ENCODE assay signal across 10 cellular contexts in genomic region chr7:27179503-27180430, GRCh38. TPM values are rescaled to one million over a fixed set of nuclear protein-coding genes. Genes with fewer than 3 reads are reported as not detected.
A peak's percentile ranks its signal among the peaks of the same experiment; 100 is the strongest.
DNase-seq lines count a peak whose midpoint lies in the region; ATAC-seq and TF ChIP-seq lines count a peak whose summit lies in the region.
"Had no signal": no experiment of that assay in that cellular context is flagged by ENCODE, and none has a peak within 500 bp of the region (broad histone marks: within the 10 kb centered on the region; RNA-seq: fewer than 3 reads in every experiment).

No MANE protein-coding gene starts in this region.

- peak overlapping the region; percentile 19 for H3K27ac ChIP-seq in endodermal cell (ENCODE audit: low read depth, low read length)

- H3K9me3 ChIP-seq in endodermal cell (ENCODE audit: control insufficient read depth, low read length) (peaks cover 11% of the 10 kb centered on the region), mucosa of descending colon (no peaks in the 10 kb centered on the region)

- H3K27me3 Mint-ChIP-seq in activated CD4-positive, alpha-beta memory T cell treated with anti-CD3 and anti-CD28 coated beads, Interleukin-2, amount 10 ng/mL, durations not matched to agents 7 days and 5 days, result peaks cover 69% of the 10 kb centered on the region
- H3K27me3 Mint-ChIP-seq in endodermal cell (ENCODE audit: insufficient read depth), result peaks cover 100% of the 10 kb centered on the region

- H3K9me3 Mint-ChIP-seq in activated CD4-positive, alpha-beta memory T cell treated with anti-CD3 and anti-CD28 coated beads, Interleukin-2, amount 10 ng/mL, durations not matched to agents 7 days and 5 days, result no peaks in the 10 kb centered on the region
- peaks cover 6% of the 10 kb centered on the region for H3K9me3 Mint-ChIP-seq in endodermal cell

- no peaks in the 10 kb centered on the region for H3K36me3 ChIP-seq in endodermal cell (ENCODE audit: control insufficient read depth, insufficient read depth, low read length)
- no peaks in the 10 kb centered on the region for H3K36me3 ChIP-seq in mucosa of descending colon (ENCODE audit: low read depth)

- POLR2A ChIA-PET in activated CD4-positive, alpha-beta memory T cell treated with anti-CD3 and anti-CD28 coated beads, Interleukin-2, amount 10 ng/mL, durations not matched to agents 7 days and 5 days (lab: Charles Lee), result interaction anchor here (1.3 kb wide), 1 partner anchor 11 kb away, joined by 3 read pairs; no protein-coding TSS in a partner anchor

- TF ChIP-seq CTCF in endodermal cell (conservative IDR thresholded peaks at IDR 0.05), result peak; percentile 96
- TF ChIP-seq CTCF in mucosa of descending colon (IDR thresholded peaks at IDR 0.05), result peak; percentile 74

- H3K27me3 ChIP-seq in endodermal cell (ENCODE audit: control insufficient read depth, insufficient read depth, low read length, poor library complexity, severe bottlenecking), result peaks cover 100% of the 10 kb centered on the region

- H3K4me1 ChIP-seq in endodermal cell (ENCODE audit: control insufficient read depth, insufficient read depth, low read length) (peaks cover 6% of the 10 kb centered on the region), mucosa of descending colon (ENCODE audit: low read depth) (peaks cover 23% of the 10 kb centered on the region)

- H3K4me3 Mint-ChIP-seq in activated CD4-positive, alpha-beta memory T cell treated with anti-CD3 and anti-CD28 coated beads, Interleukin-2, amount 10 ng/mL, durations not matched to agents 7 days and 5 days, result no peak overlapping the region
- H3K4me3 Mint-ChIP-seq in endodermal cell, result peak overlapping the region; percentile 15

- no peak overlapping the region for H3K9ac ChIP-seq in endodermal cell (ENCODE audit: extremely low read depth, low read length, poor library complexity, severe bottlenecking)

- H3K4me3 ChIP-seq in endodermal cell (ENCODE audit: low read length) (peak overlapping the region; percentile 50), mucosa of descending colon (peak overlapping the region; percentile 17)

- 5% methylated on average over 23 to 56 of the region's 56 CpGs for WGBS in endodermal cell (ENCODE audit: insufficient coverage in 1 of 2, insufficient read length in 1 of 2), 2 experiments

- DNase-seq in ELF-1 (ENCODE audit: low read depth, low spot score) (peak; percentile 88), M059J (ENCODE audit: low read depth) (peak; percentile 74), endodermal cell (peak; percentile 93), mucosa of descending colon (peak; percentile 87 to 92 (median 91)), stromal cell of bone marrow (ENCODE audit: low read depth) (peak; percentile 79), NCI-H1436 treated with DMSO at 0.1 percent for 48 hours (lab: John Stamatoyannopoulos, UW) (no peak)
- DNase-seq in activated CD4-positive, alpha-beta memory T cell treated with anti-CD3 and anti-CD28 coated beads, Interleukin-2, amount 10 ng/mL, durations not matched to agents 7 days and 5 days, result peak; percentile 56

- H3K4me1 Mint-ChIP-seq in activated CD4-positive, alpha-beta memory T cell treated with anti-CD3 and anti-CD28 coated beads, Interleukin-2, amount 10 ng/mL, durations not matched to agents 7 days and 5 days, result peaks cover 7% of the 10 kb centered on the region
- H3K4me1 Mint-ChIP-seq in endodermal cell, result peaks cover 12% of the 10 kb centered on the region

- CTCF ChIA-PET in activated CD4-positive, alpha-beta memory T cell treated with anti-CD3 and anti-CD28 coated beads, Interleukin-2, amount 10 ng/mL, durations not matched to agents 7 days and 5 days (lab: Charles Lee), result interaction anchor here (0.6 to 2.9 kb wide), 19 partner anchors 10 to 1286 kb away, joined by 3 to 17 read pairs (median 3); no protein-coding TSS in a partner anchor

- H3K27ac Mint-ChIP-seq in activated CD4-positive, alpha-beta memory T cell treated with anti-CD3 and anti-CD28 coated beads, Interleukin-2, amount 10 ng/mL, durations not matched to agents 7 days and 5 days, result no peak overlapping the region
- H3K27ac Mint-ChIP-seq in endodermal cell, result no peak overlapping the region

- ATAC-seq in mucosa of descending colon (peak; percentile 65), HG02759 (IDR thresholded peaks at IDR 0.05; ENCODE audit: unreplicated experiment) (no peak)

- intact Hi-C loops in mucosa of descending colon (cut with DNase I, micrococcal nuclease), result no loop called here

- H3K36me3 Mint-ChIP-seq in activated CD4-positive, alpha-beta memory T cell treated with anti-CD3 and anti-CD28 coated beads, Interleukin-2, amount 10 ng/mL, durations not matched to agents 7 days and 5 days (ENCODE audit: low read depth), result peaks cover 2% of the 10 kb centered on the region
- no peaks in the 10 kb centered on the region for H3K36me3 Mint-ChIP-seq in endodermal cell (ENCODE audit: low read depth)

RNA-seq across cellular contexts. Expression of gene HOXA11, which starts 5.3 kb away (rescaled TPM):
- total RNA-seq in M059J (2014; rRNA removed; shearing (Covaris generic)), result 0.79 and 1.1 TPM in 2 replicates
- total RNA-seq in activated CD4-positive, alpha-beta memory T cell treated with anti-CD3 and anti-CD28 coated beads, Interleukin-2, amount 10 ng/mL, durations not matched to agents 7 days and 5 days, result not detected
- total RNA-seq in endodermal cell (not detected), mucosa of descending colon (10 to 100 TPM in 1 of 3 donors, 1 to 10 TPM in 2; 3.2 to 27.2 (median 5.4) TPM)
- 1.8 TPM for polyA plus RNA-seq in endodermal cell (2013, experiment 1 of 2)
- polyA plus RNA-seq in endodermal cell (2013, experiment 2 of 2), result 1.4 TPM
- total RNA-seq: T-helper 1 cell treated with Interleukin-12 subunit alpha and Interleukin-12 subunit beta and Interleukin-4 antibody, amounts not matched to agents 30 ng/mL and 1 ng/mL, for 36 hours; temporal lobe had no signal

RNA-seq across cellular contexts. Expression of gene HOXA10, which starts 5.6 kb away (rescaled TPM):
- total RNA-seq in M059J (2014; rRNA removed; shearing (Covaris generic)), result 15.4 and 16.7 TPM in 2 replicates
- not detected for total RNA-seq in activated CD4-positive, alpha-beta memory T cell treated with anti-CD3 and anti-CD28 coated beads, Interleukin-2, amount 10 ng/mL, durations not matched to agents 7 days and 5 days
- not detected for total RNA-seq in endodermal cell
- 12.7 TPM for polyA plus RNA-seq in endodermal cell (2013, experiment 1 of 2)
- polyA plus RNA-seq in endodermal cell (2013, experiment 2 of 2), result 8.0 TPM
- total RNA-seq in mucosa of descending colon, result 10 to 100 TPM; 25.0 to 56.9 (median 25.8) TPM
- total RNA-seq: T-helper 1 cell treated with Interleukin-12 subunit alpha and Interleukin-12 subunit beta and Interleukin-4 antibody, amounts not matched to agents 30 ng/mL and 1 ng/mL, for 36 hours; temporal lobe had no signal

RNA-seq across cellular contexts. Expression of gene HOXA9, which starts 14.4 kb away (rescaled TPM):
- 66.1 and 66.8 TPM in 2 replicates for total RNA-seq in M059J (2014; rRNA removed; shearing (Covaris generic))
- total RNA-seq in activated CD4-positive, alpha-beta memory T cell treated with anti-CD3 and anti-CD28 coated beads, Interleukin-2, amount 10 ng/mL, durations not matched to agents 7 days and 5 days, result not detected
- not detected for total RNA-seq in endodermal cell
- 23.9 TPM for polyA plus RNA-seq in endodermal cell (2013, experiment 1 of 2)
- polyA plus RNA-seq in endodermal cell (2013, experiment 2 of 2), result 14.3 TPM
- total RNA-seq in mucosa of descending colon, result 10 to 100 TPM; 22.0 to 27.9 (median 25.0) TPM
- total RNA-seq: T-helper 1 cell treated with Interleukin-12 subunit alpha and Interleukin-12 subunit beta and Interleukin-4 antibody, amounts not matched to agents 30 ng/mL and 1 ng/mL, for 36 hours had no signal

RNA-seq across cellular contexts. Expression of gene HOXA13, which starts 20.1 kb away (rescaled TPM):
- total RNA-seq in M059J (2014; rRNA removed; shearing (Covaris generic)), result 1.4 and 3.4 TPM in 2 replicates
- total RNA-seq in activated CD4-positive, alpha-beta memory T cell treated with anti-CD3 and anti-CD28 coated beads, Interleukin-2, amount 10 ng/mL, durations not matched to agents 7 days and 5 days, result not detected
- total RNA-seq in endodermal cell (not detected), mucosa of descending colon (10 to 100 TPM; 28.0 to 54.3 (median 42.2) TPM)
- polyA plus RNA-seq in endodermal cell (2013, experiment 1 of 2), result 0.53 TPM
- 0.29 TPM for polyA plus RNA-seq in endodermal cell (2013, experiment 2 of 2)
- total RNA-seq: T-helper 1 cell treated with Interleukin-12 subunit alpha and Interleukin-12 subunit beta and Interleukin-4 antibody, amounts not matched to agents 30 ng/mL and 1 ng/mL, for 36 hours; temporal lobe had no signal

RNA-seq across cellular contexts. Expression of gene HOXA7, which starts 23.3 kb away (rescaled TPM):
- 3.7 and 4.6 TPM in 2 replicates for total RNA-seq in M059J (2014; rRNA removed; shearing (Covaris generic))
- total RNA-seq in activated CD4-positive, alpha-beta memory T cell treated with anti-CD3 and anti-CD28 coated beads, Interleukin-2, amount 10 ng/mL, durations not matched to agents 7 days and 5 days, result not detected
- total RNA-seq in endodermal cell, result not detected
- 7.1 TPM for polyA plus RNA-seq in endodermal cell (2013, experiment 1 of 2)
- 2.9 TPM for polyA plus RNA-seq in endodermal cell (2013, experiment 2 of 2)
- total RNA-seq in mucosa of descending colon, result 10 to 100 TPM; 17.1 to 29.8 (median 27.9) TPM
- total RNA-seq: T-helper 1 cell treated with Interleukin-12 subunit alpha and Interleukin-12 subunit beta and Interleukin-4 antibody, amounts not matched to agents 30 ng/mL and 1 ng/mL, for 36 hours; temporal lobe had no signal

Comparison
In these comparisons a context has a peak if more than half of its experiments do, and no peak if none do; other contexts are left out.
1. RNA of gene HOXA10, which starts 5.6 kb away (total RNA-seq): 25.0 to 56.9 TPM in mucosa of descending colon and 15.4 to 16.7 TPM in M059J; not detected in endodermal cell and not detected in activated CD4-positive, alpha-beta memory T cell treated with anti-CD3 and anti-CD28 coated beads, Interleukin-2, amount 10 ng/mL, durations not matched to agents 7 days and 5 days; every median in the first group is over 10 times any median in the second.
2. RNA of gene HOXA9, which starts 14.4 kb away (total RNA-seq): 66.1 to 66.8 TPM in M059J and 22.0 to 27.9 TPM in mucosa of descending colon; not detected in activated CD4-positive, alpha-beta memory T cell treated with anti-CD3 and anti-CD28 coated beads, Interleukin-2, amount 10 ng/mL, durations not matched to agents 7 days and 5 days and not detected in endodermal cell; every median in the first group is over 10 times any median in the second.